Comparison of ENCODE assay signal across 9 cellular contexts in genomic region chr11:75275581-75275980, GRCh38. TPM values are rescaled to one million over a fixed set of nuclear protein-coding genes. Genes with fewer than 3 reads are reported as not detected.
A peak's percentile ranks its signal among the peaks of the same experiment; 100 is the strongest.
DNase-seq lines count a peak whose midpoint lies in the region; ATAC-seq, FAIRE-seq and TF ChIP-seq lines count a peak whose summit lies in the region.
"Had no signal": no experiment of that assay in that cellular context is flagged by ENCODE, and none has a peak within 500 bp of the region (broad histone marks: within the 10 kb centered on the region; RNA-seq: fewer than 3 reads in every experiment).

No MANE protein-coding gene starts in this region.

- H3K4me3 ChIP-seq in left lung: no peak overlapping the region

- no peak for TF ChIP-seq CTCF in left lung (IDR thresholded peaks at IDR 0.05)

- FAIRE-seq in HTR-8/SVneo (lab: Jason Lieb, UNC): no peak
- FAIRE-seq: keratinocyte had no signal

- peak; percentile 20 for ATAC-seq in left lung
- no peak for ATAC-seq in HG03439 (IDR thresholded peaks at IDR 0.05; ENCODE audit: unreplicated experiment)
- ATAC-seq in GM21723 (IDR thresholded peaks at IDR 0.05; ENCODE audit: unreplicated experiment): no peak

- DNase-seq in SIG-M5 treated with dmso at 0.1 percent for 504 hours (lab: John Stamatoyannopoulos, UW; ENCODE audit: unreplicated experiment) (peak; percentile 37), SIG-M5 (lab: John Stamatoyannopoulos, UW) (no peak), left lung (peak in 1 of 2 donors; percentile 73), HTR-8/SVneo (ENCODE audit: insufficient read length, low spot score) (no peak)
- peak; percentile 58 to 67 for DNase-seq in activated T-cell treated with anti-CD3 and anti-CD28 coated beads, Interleukin-2, amount 50 U/mL, for 48 hours
- peak; percentile 42 for DNase-seq in stimulated activated CD8-positive, alpha-beta memory T cell treated with anti-CD3 and anti-CD28 coated beads, Interleukin-4, amount 100 ng/mL, for 24 hours (ENCODE audit: low read depth)

- H3K27me3 ChIP-seq in left lung: no peaks in the 10 kb centered on the region

- H3K36me3 ChIP-seq in left lung: peaks cover 0 to 98% of the 10 kb centered on the region in 2 donors

- H3K4me1 ChIP-seq in left lung: peaks cover 0 to 26% of the 10 kb centered on the region in 2 donors

- intact Hi-C loops in left lung (cut with DNase I): no loop called here

- peak overlapping the region; percentile 11 to 75 for H3K27ac ChIP-seq in left lung

- no peaks in the 10 kb centered on the region for H3K9me3 ChIP-seq in left lung

RNA-seq across cellular contexts. Expression of gene TPBGL, which starts 35.0 kb away (rescaled TPM):
- 1 to 10 TPM in 1 of 2 donors, under 1 TPM in 1; 0.70 to 1.3 TPM for total RNA-seq in left lung

Comparison
In these comparisons a context has a peak if more than half of its experiments do, and no peak if none do; other contexts are left out.
1. DNase-seq: peak in SIG-M5 treated with dmso at 0.1 percent for 504 hours (single experiment), activated T-cell treated with anti-CD3 and anti-CD28 coated beads, Interleukin-2, amount 50 U/mL, for 48 hours (2 of 2) and stimulated activated CD8-positive, alpha-beta memory T cell treated with anti-CD3 and anti-CD28 coated beads, Interleukin-4, amount 100 ng/mL, for 24 hours (single experiment); none in SIG-M5 (single experiment) and HTR-8/SVneo (single experiment).